In the genomic region with DNA sequence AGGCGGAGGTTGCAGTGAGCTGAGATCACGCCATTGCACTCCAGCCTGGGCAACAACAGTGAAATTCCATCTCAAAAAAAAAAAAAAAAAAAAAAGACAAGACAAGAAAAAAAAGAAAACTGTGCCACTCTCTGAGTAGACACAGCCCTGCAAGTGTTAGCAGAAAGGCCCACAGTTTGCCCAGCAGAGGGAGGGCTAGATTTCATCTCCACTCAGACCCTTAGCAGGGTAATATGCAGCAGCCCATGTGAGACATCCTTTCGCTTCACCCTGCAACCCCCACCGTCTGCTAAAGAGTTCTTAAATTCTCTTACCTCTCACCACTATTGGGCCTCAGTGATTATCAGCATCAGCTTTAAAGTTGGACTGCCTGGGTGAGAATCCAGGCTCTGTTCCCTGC, we compare ENCODE assay signal across 26 cellular contexts. TPM values are rescaled to one million over a fixed set of nuclear protein-coding genes. Genes with fewer than 3 reads are reported as not detected.
DNase-seq lines count a peak whose midpoint lies in the region; ATAC-seq, FAIRE-seq and TF ChIP-seq lines count a peak whose summit lies in the region.
"Had no signal": no experiment of that assay in that cellular context is flagged by ENCODE, and none has a peak within 500 bp of the region (broad histone marks: within the 10 kb centered on the region; RNA-seq: fewer than 3 reads in every experiment).

No MANE protein-coding gene starts in this region.

- no peak overlapping the region for H2AFZ ChIP-seq in HepG2 (ENCODE audit: low read length)
- no peak overlapping the region for H2AFZ ChIP-seq in neuronal stem cell (ENCODE audit: low read length)
- H2AFZ ChIP-seq: GM23248 had no signal

- no peaks in the 10 kb centered on the region for H4K20me1 ChIP-seq in HepG2 (ENCODE audit: insufficient read depth, low read length)
- H4K20me1 ChIP-seq: BLaER1 had no signal

- FAIRE-seq in HepG2 (lab: Jason Lieb, UNC): no peak
- FAIRE-seq: A549 had no signal

- DNase-seq in HepG2 (ENCODE audit: low spot score) (no peak), right lobe of liver (no peak), dorsolateral prefrontal cortex (peak in 7 of 10 donors; percentile 24 to 64 (median 50)), islet precursor cell (peak; percentile 61), HUDEP-2 (lab: John Stamatoyannopoulos, UW; ENCODE audit: unreplicated experiment in 76 of 76) (no peak), vagina (ENCODE audit: extremely low spot score in 2 of 2) (no peak), neuronal stem cell (ENCODE audit: low spot score) (no peak)
- DNase-seq: activated CD8-positive, alpha-beta T cell treated with anti-CD3 and anti-CD28 coated beads, Interleukin-2, amount 10 ng/mL, durations not matched to agents 7 days and 5 days; activated naive CD4-positive, alpha-beta T cell; adrenal gland; colonic mucosa; COR-L47; DMS79 treated with DMSO at 0.1 percent for 48 hours; GM23248; left lung; MG63; mucosa of descending colon; NCI-H146; NCI-H526; stimulated activated naive CD8-positive, alpha-beta T cell treated with anti-CD3 and anti-CD28 coated beads, Interleukin-15, amount 100 ng/mL, for 72 hours had no signal

- H3K14ac ChIP-seq in neuronal stem cell (ENCODE audit: low read length): no peak overlapping the region

- H3K27ac ChIP-seq in HepG2 (ENCODE audit: extremely low read length, insufficient read depth, low read length) (no peak overlapping the region), right lobe of liver (no peak overlapping the region), dorsolateral prefrontal cortex (peak overlapping the region in 11 of 59 donors; percentile 4 to 63 (median 42)), vagina (no peak overlapping the region), neuronal stem cell (replicated peaks; ENCODE audit: low read length) (no peak overlapping the region)
- H3K27ac ChIP-seq: A549, adrenal gland, BLaER1, breast epithelium, colonic mucosa, GM23248, left lung had no signal

- no peak overlapping the region for H2BK12ac ChIP-seq in neuronal stem cell (ENCODE audit: low read length)

- no peaks in the 10 kb centered on the region for H3K27me3 ChIP-seq in HepG2 (ENCODE audit: control insufficient read depth in 1 of 2, insufficient read depth in 2 of 2, low read length in 2 of 2)
- H3K27me3 ChIP-seq in right lobe of liver: no peaks in the 10 kb centered on the region
- H3K27me3 ChIP-seq in dorsolateral prefrontal cortex: no peaks in the 10 kb centered on the region
- no peaks in the 10 kb centered on the region for H3K27me3 ChIP-seq in vagina
- no peaks in the 10 kb centered on the region for H3K27me3 ChIP-seq in neuronal stem cell (ENCODE audit: control insufficient read depth in 3 of 3, insufficient read depth in 3 of 3, low read depth in 1 of 3, low read length in 3 of 3)
- H3K27me3 ChIP-seq: adrenal gland, BLaER1, breast epithelium, colonic mucosa, left lung, MG63 had no signal

- BruUV-seq in HepG2 (replicated peaks; lab: Mats Ljungman, UMichigan): no TSS peak

- WGBS in HepG2 (ENCODE audit: low lambda C conversion rate): 13% methylated on average over 4 of the region's 4 CpGs
- 56% methylated on average over 4 of the region's 4 CpGs for WGBS in right lobe of liver (ENCODE audit: insufficient coverage, low coverage, low lambda C conversion rate, missing lambda C conversion rate)
- no CpG with 5 or more reads among the region's 4 CpGs for WGBS in neuronal stem cell (ENCODE audit: extremely low coverage in 2 of 2, insufficient read length in 2 of 2, insufficient replicate concordance in 1 of 2), 2 donors

- no peak overlapping the region for H3K4me3 ChIP-seq in HepG2 (replicated peaks in 1 of 3; ENCODE audit: insufficient read depth in 1 of 3, low read depth in 2 of 3, low read length in 3 of 3)
- H3K4me3 ChIP-seq in right lobe of liver: no peak overlapping the region
- peak overlapping the region in 5 of 59 donors; percentile 1 to 38 (median 17) for H3K4me3 ChIP-seq in dorsolateral prefrontal cortex
- H3K4me3 ChIP-seq in vagina: no peak overlapping the region
- H3K4me3 ChIP-seq in neuronal stem cell (ENCODE audit: low read length in 2 of 2): no peak overlapping the region
- H3K4me3 ChIP-seq: A549, adrenal gland, BLaER1, breast epithelium, colonic mucosa, GM23248, left lung, MG63, mucosa of descending colon had no signal

- no peak overlapping the region for H2BK5ac ChIP-seq in neuronal stem cell (ENCODE audit: low read length)

- H3K4me2 ChIP-seq in HepG2 (ENCODE audit: low read depth, low read length): no peak overlapping the region
- no peak overlapping the region for H3K4me2 ChIP-seq in neuronal stem cell (ENCODE audit: insufficient read depth, low read length, poor library complexity, severe bottlenecking)
- H3K4me2 ChIP-seq: A549, BLaER1 had no signal

- CTCF ChIA-PET in HepG2 (lab: Yijun Ruan, JAX; ENCODE audit: low intra/inter-chr PET ratio, low total read pairs): no interaction called here

- TF ChIP-seq EP300 in HepG2 (IDR thresholded peaks at IDR 0.05; ENCODE audit: low read depth in 2 of 2, low read length in 2 of 2) (no peak), HepG2 (CRISPR knock-in tag; IDR thresholded peaks at IDR 0.05; ENCODE audit: borderline replicate concordance) (no peak)

- no peak for TF ChIP-seq CTCF in HepG2 (CRISPR knock-in tag; IDR thresholded peaks at IDR 0.05)
- no peak for TF ChIP-seq CTCF in right lobe of liver (IDR thresholded peaks at IDR 0.05)
- TF ChIP-seq CTCF in dorsolateral prefrontal cortex (IDR thresholded peaks at IDR 0.05 in 54 of 56, conservative IDR thresholded peaks at IDR 0.05 in 2 of 56; ENCODE audit: low read depth in 1 of 56, partially characterized antibody in 56 of 56): peak in 41 of 56 donors; percentile 10 to 60 (median 33)
- TF ChIP-seq CTCF in vagina (IDR thresholded peaks at IDR 0.05): no peak

- H2BK120ac ChIP-seq in neuronal stem cell (ENCODE audit: low read depth, low read length): no peak overlapping the region

- no peaks in the 10 kb centered on the region for H3K9me3 ChIP-seq in HepG2 (ENCODE audit: low read length)
- H3K9me3 ChIP-seq in right lobe of liver: no peaks in the 10 kb centered on the region
- H3K9me3 ChIP-seq in vagina: no peaks in the 10 kb centered on the region
- H3K9me3 ChIP-seq in neuronal stem cell (replicated peaks in 1 of 2; ENCODE audit: control insufficient read depth in 2 of 2, insufficient read depth in 1 of 2, low read depth in 1 of 2, low read length in 2 of 2): no peaks in the 10 kb centered on the region
- H3K9me3 ChIP-seq: A549, adrenal gland, BLaER1, breast epithelium, colonic mucosa, left lung, mucosa of descending colon had no signal

- POLR2A ChIA-PET in HepG2 (lab: Yijun Ruan, JAX): no interaction called here

- in situ Hi-C loops in HepG2 (cut with HindIII; ENCODE audit: extremely low pct_ligation_motif_present, low pct_unique_long_range_greater_than_20kb): no loop called here

- no peak overlapping the region for H4K91ac ChIP-seq in neuronal stem cell (ENCODE audit: low read depth, low read length, poor library complexity)

- H2BK15ac ChIP-seq in neuronal stem cell (ENCODE audit: low read length): no peak overlapping the region

- TF ChIP-seq POLR2A in HepG2 (IDR thresholded peaks at IDR 0.05; ENCODE audit: insufficient read depth in 1 of 2, low read depth in 2 of 2, low read length in 2 of 2) (no peak), right lobe of liver (IDR thresholded peaks at IDR 0.05) (no peak), vagina (IDR thresholded peaks at IDR 0.05) (no peak)

- H3K9ac ChIP-seq in HepG2 (ENCODE audit: insufficient read depth, low read depth, low read length) (no peak overlapping the region), neuronal stem cell (ENCODE audit: low read depth, low read length, poor library complexity) (no peak overlapping the region)
- H3K9ac ChIP-seq: BLaER1, GM23248 had no signal

- H3K4ac ChIP-seq in neuronal stem cell (ENCODE audit: low read length): no peak overlapping the region

- TF ChIP-seq RAD21 in HepG2 (CRISPR knock-in tag; IDR thresholded peaks at IDR 0.05): no peak

- intact Hi-C loops in HepG2 (cut with micrococcal nuclease; ENCODE audit: unreplicated experiment) (no loop called here), right lobe of liver (cut with DNase I) (no loop called here), dorsolateral prefrontal cortex (cut with DNase I) (loop anchor here in 1 of 2 donors (5.0 kb wide), 1 partner anchor 130 kb away; no protein-coding TSS in a partner anchor), vagina (cut with DNase I) (no loop called here)

- H4K8ac ChIP-seq in neuronal stem cell (ENCODE audit: low read depth, low read length): no peak overlapping the region

- no peaks in the 10 kb centered on the region for H3K79me2 ChIP-seq in HepG2 (ENCODE audit: insufficient read depth, low read length)

- H2AK5ac ChIP-seq in neuronal stem cell (ENCODE audit: low read depth, low read length): no peak overlapping the region

- ATAC-seq in HepG2 (0 out of 3 replicates have a peak, but pooled peaks have one; percentile 34), right lobe of liver (no peak), HG03432 (IDR thresholded peaks at IDR 0.05; ENCODE audit: unreplicated experiment) (no peak)
- ATAC-seq: activated CD8-positive, alpha-beta T cell treated with anti-CD3 and anti-CD28 coated beads, Interleukin-2, amount 10 ng/mL, durations not matched to agents 7 days and 5 days; left lung; mucosa of descending colon; stimulated activated naive CD8-positive, alpha-beta T cell treated with anti-CD3 and anti-CD28 coated beads, Interleukin-15, amount 100 ng/mL, for 72 hours had no signal

- no peak overlapping the region for H3K23ac ChIP-seq in neuronal stem cell (ENCODE audit: low read depth, low read length, poor library complexity)

- no peaks in the 10 kb centered on the region for H3K4me1 ChIP-seq in HepG2 (ENCODE audit: insufficient read depth, low read length)
- no peaks in the 10 kb centered on the region for H3K4me1 ChIP-seq in right lobe of liver
- H3K4me1 ChIP-seq in vagina: no peaks in the 10 kb centered on the region
- H3K4me1 ChIP-seq in neuronal stem cell (ENCODE audit: control insufficient read depth in 2 of 2, insufficient read depth in 1 of 2, low read depth in 1 of 2, low read length in 2 of 2): no peaks in the 10 kb centered on the region
- H3K4me1 ChIP-seq: A549, adrenal gland, BLaER1, breast epithelium, colonic mucosa, left lung had no signal

- no peaks in the 10 kb centered on the region for H3K79me1 ChIP-seq in neuronal stem cell (ENCODE audit: low read depth, low read length)

- H3K36me3 ChIP-seq in HepG2 (replicated peaks in 1 of 2; ENCODE audit: control insufficient read depth in 1 of 2, insufficient read depth in 2 of 2, low read length in 2 of 2): no peaks in the 10 kb centered on the region
- no peaks in the 10 kb centered on the region for H3K36me3 ChIP-seq in right lobe of liver
- no peaks in the 10 kb centered on the region for H3K36me3 ChIP-seq in vagina
- no peaks in the 10 kb centered on the region for H3K36me3 ChIP-seq in neuronal stem cell (replicated peaks in 1 of 2; ENCODE audit: control insufficient read depth in 2 of 2, insufficient read depth in 2 of 2, low read length in 2 of 2)
- H3K36me3 ChIP-seq: adrenal gland, BLaER1, breast epithelium, colonic mucosa, left lung, MG63 had no signal

- no peak overlapping the region for H3K18ac ChIP-seq in neuronal stem cell (ENCODE audit: low read length)

RNA-seq across cellular contexts. Expression of a gene that starts 38.2 kb away (rescaled TPM):
- not detected in 2 replicates for total RNA-seq in HepG2 (2016; rRNA removed; fragmentation: Illumina TruSeq; extraction: Trizol)
- total RNA-seq in HepG2 (2016; cell fraction: cytosol; rRNA removed; fragmentation: Illumina TruSeq; extraction: Trizol; ENCODE audit: low read depth): not detected in 2 replicates
- total RNA-seq in HepG2 (2016; cell fraction: insoluble cytoplasmic fraction; rRNA removed; fragmentation: Illumina TruSeq; extraction: Trizol): not detected in 2 replicates
- not detected in 2 replicates for total RNA-seq in HepG2 (2016; cell fraction: membrane; rRNA removed; fragmentation: Illumina TruSeq; extraction: Trizol)
- not detected in 2 replicates for total RNA-seq in HepG2 (2016; cell fraction: nucleus; rRNA removed; fragmentation: Illumina TruSeq; extraction: Trizol)
- polyA plus RNA-seq in HepG2 (2011; rRNA removed): not detected in 2 replicates
- not detected in 2 replicates for polyA plus RNA-seq in HepG2 (2011; cell fraction: cytosol; rRNA removed)
- not detected in 2 replicates for polyA plus RNA-seq in HepG2 (2011; cell fraction: nucleus; rRNA removed)
- polyA plus RNA-seq in HepG2 (2012): not detected in 2 replicates
- not detected in 2 replicates for polyA plus RNA-seq in HepG2 (2016; cell fraction: cytosol; fragmentation: Illumina TruSeq; extraction: Trizol; ENCODE audit: low read depth)
- polyA plus RNA-seq in HepG2 (2016; cell fraction: insoluble cytoplasmic fraction; fragmentation: Illumina TruSeq; extraction: Trizol; ENCODE audit: low read depth): not detected in 2 replicates
- not detected in 2 replicates for polyA plus RNA-seq in HepG2 (2016; cell fraction: membrane; fragmentation: Illumina TruSeq; extraction: Trizol; ENCODE audit: low read depth)
- not detected in 2 replicates for polyA plus RNA-seq in HepG2 (2016; cell fraction: nucleus; fragmentation: Illumina TruSeq; extraction: Trizol; ENCODE audit: insufficient read depth, low read depth)
- not detected in 2 replicates for polyA minus RNA-seq in HepG2 (2011; rRNA and poly(A)+ RNA removed; ENCODE audit: low replicate concordance)
- not detected in 2 replicates for polyA minus RNA-seq in HepG2 (2011; cell fraction: cytosol; rRNA and poly(A)+ RNA removed)
- polyA minus RNA-seq in HepG2 (2011; cell fraction: nucleus; rRNA and poly(A)+ RNA removed): not detected in 2 replicates
- 1 to 10 TPM in 5 of 6 experiments, under 1 TPM in 1; 0.19 to 3.6 (median 1.2) TPM for total RNA-seq in right lobe of liver
- 100 to 1,000 TPM in 38 of 120 experiments, 10 to 100 TPM in 81, 1 to 10 TPM in 1; 6.6 to 278 (median 75.4) TPM for total RNA-seq in dorsolateral prefrontal cortex
- 0.98 TPM for total RNA-seq in vagina
- 2.3 TPM for polyA plus RNA-seq in neuronal stem cell (2013, experiment 1 of 2)
- 2.3 TPM for polyA plus RNA-seq in neuronal stem cell (2013, experiment 2 of 2)
- total RNA-seq: fibroblast of lung, glomerular endothelial cell, GM23248 had no signal
- polyA plus RNA-seq: A549, fibroblast of lung, GM23248 had no signal

Comparison
In these comparisons a context has a peak if more than half of its experiments do, and no peak if none do; other contexts are left out.
1. DNase-seq: peak in dorsolateral prefrontal cortex (7 of 10) and islet precursor cell (single experiment); none in HepG2 (single experiment), right lobe of liver (0 of 3), HUDEP-2 (0 of 76), vagina (0 of 2) and neuronal stem cell (single experiment).
2. CTCF ChIP-seq: peak in dorsolateral prefrontal cortex (41 of 56); none in HepG2 (single experiment), right lobe of liver (0 of 4) and vagina (0 of 3).